ENCODE assay signal across 8 cellular contexts in the genomic region with DNA sequence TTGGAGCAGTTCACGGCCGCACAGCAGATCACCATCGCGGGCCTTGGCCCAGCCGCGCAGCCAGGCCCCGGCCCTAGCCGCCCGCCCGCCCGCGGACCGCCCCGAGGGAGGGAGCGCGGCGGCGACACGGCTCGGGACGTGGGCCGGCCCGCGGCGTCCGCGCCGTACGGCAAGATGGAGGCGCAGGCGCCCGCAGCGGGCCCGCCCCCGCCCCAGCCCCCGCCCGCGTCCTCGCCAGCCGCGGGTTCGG. TPM values are rescaled to one million over a fixed set of nuclear protein-coding genes. Genes with fewer than 3 reads are reported as not detected.
DNase-seq lines count a peak whose midpoint lies in the region; ATAC-seq and TF ChIP-seq lines count a peak whose summit lies in the region.

A gene with protein sequence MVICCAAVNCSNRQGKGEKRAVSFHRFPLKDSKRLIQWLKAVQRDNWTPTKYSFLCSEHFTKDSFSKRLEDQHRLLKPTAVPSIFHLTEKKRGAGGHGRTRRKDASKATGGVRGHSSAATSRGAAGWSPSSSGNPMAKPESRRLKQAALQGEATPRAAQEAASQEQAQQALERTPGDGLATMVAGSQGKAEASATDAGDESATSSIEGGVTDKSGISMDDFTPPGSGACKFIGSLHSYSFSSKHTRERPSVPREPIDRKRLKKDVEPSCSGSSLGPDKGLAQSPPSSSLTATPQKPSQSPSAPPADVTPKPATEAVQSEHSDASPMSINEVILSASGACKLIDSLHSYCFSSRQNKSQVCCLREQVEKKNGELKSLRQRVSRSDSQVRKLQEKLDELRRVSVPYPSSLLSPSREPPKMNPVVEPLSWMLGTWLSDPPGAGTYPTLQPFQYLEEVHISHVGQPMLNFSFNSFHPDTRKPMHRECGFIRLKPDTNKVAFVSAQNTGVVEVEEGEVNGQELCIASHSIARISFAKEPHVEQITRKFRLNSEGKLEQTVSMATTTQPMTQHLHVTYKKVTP (minus strand): TSS at position 176 of the 250 bp plus-strand sequence. CDS start 141 bp downstream, at position 35.

- under 1% methylated on average over 40 of the region's 42 CpGs for WGBS in thymus

- H3K36me3 Mint-ChIP-seq in CD8-positive, alpha-beta T cell: peaks cover 26% of the 10 kb centered on the region
- H3K36me3 Mint-ChIP-seq in mesothelial cell of epicardium: peaks cover 19% of the 10 kb centered on the region

- intact Hi-C loops in CD8-positive, alpha-beta T cell (cut with DNase I, micrococcal nuclease): loop anchor here (1.0 to 5.0 kb wide), 11 partner anchors 19 to 321 kb away; partner anchors contain the start of genes FARP2 (in 2 of the 2), STK25 (in 2 of the 2), DTYMK (in 1 of the 2) and ING5 (in 1 of the 2)

- CTCF ChIA-PET in CD8-positive, alpha-beta T cell (lab: Charles Lee): no interaction called here

- ATAC-seq in CD8-positive, alpha-beta T cell: peak; percentile 65
- ATAC-seq in GM19351 (IDR thresholded peaks at IDR 0.05; ENCODE audit: unreplicated experiment) (peak; percentile 47), HG03378 (IDR thresholded peaks at IDR 0.05; ENCODE audit: unreplicated experiment) (peak; percentile 10)

- H3K36me3 ChIP-seq in CD8-positive, alpha-beta T cell (ENCODE audit: insufficient read depth, low read length): peaks cover 11% of the 10 kb centered on the region
- peaks cover 24% of the 10 kb centered on the region for H3K36me3 ChIP-seq in thymus (ENCODE audit: control insufficient read depth, insufficient read depth)

- peak within 1 kb of the TSS; percentile 80 for H3K27ac ChIP-seq in CD8-positive, alpha-beta T cell (ENCODE audit: low read depth, low read length)
- H3K27ac ChIP-seq in thymus (ENCODE audit: low read depth): peak within 1 kb of the TSS; percentile 98

- peaks cover 52% of the 10 kb centered on the region for H3K4me1 Mint-ChIP-seq in CD8-positive, alpha-beta T cell (ENCODE audit: low read depth)
- H3K4me1 Mint-ChIP-seq in mesothelial cell of epicardium: peaks cover 23% of the 10 kb centered on the region

- DNase-seq in CD8-positive, alpha-beta T cell: peak in 3 of 7 experiments; percentile 37 to 54 (median 41)
- peak; percentile 78 for DNase-seq in T1000 (lab: John Stamatoyannopoulos, UW)
- peak; percentile 38 for DNase-seq in effector CD8-positive, alpha-beta T cell (lab: John Stamatoyannopoulos, UW)
- peak in 1 of 2 experiments; percentile 77 for DNase-seq in mesothelial cell of epicardium (ENCODE audit: low spot score in 2 of 2, unreplicated experiment in 2 of 2)
- no peak for DNase-seq in SW 1271 (lab: John Stamatoyannopoulos, UW)

- peak within 1 kb of the TSS; percentile 89 for H3K4me3 Mint-ChIP-seq in CD8-positive, alpha-beta T cell
- peak within 1 kb of the TSS; percentile 91 for H3K4me3 Mint-ChIP-seq in mesothelial cell of epicardium

- H3K9me3 Mint-ChIP-seq in CD8-positive, alpha-beta T cell: no peaks in the 10 kb centered on the region
- no peaks in the 10 kb centered on the region for H3K9me3 Mint-ChIP-seq in mesothelial cell of epicardium

- H3K27ac Mint-ChIP-seq in CD8-positive, alpha-beta T cell: peak within 1 kb of the TSS; percentile 92
- H3K27ac Mint-ChIP-seq in mesothelial cell of epicardium: peak within 1 kb of the TSS; percentile 96

- no peaks in the 10 kb centered on the region for H3K27me3 ChIP-seq in CD8-positive, alpha-beta T cell (ENCODE audit: insufficient read depth, low read length)
- no peaks in the 10 kb centered on the region for H3K27me3 ChIP-seq in thymus (ENCODE audit: control insufficient read depth, insufficient read depth)

- POLR2A ChIA-PET in CD8-positive, alpha-beta T cell (lab: Charles Lee): interaction anchor here (1.0 to 1.8 kb wide), 3 partner anchors 19 to 529 kb away, joined by 3 to 5 read pairs (median 3); partner anchors contain the start of gene DTYMK

- H3K27me3 Mint-ChIP-seq in CD8-positive, alpha-beta T cell (ENCODE audit: low read depth): no peaks in the 10 kb centered on the region
- H3K27me3 Mint-ChIP-seq in mesothelial cell of epicardium (ENCODE audit: low read depth): no peaks in the 10 kb centered on the region

- no peak for TF ChIP-seq CTCF in CD8-positive, alpha-beta T cell (IDR thresholded peaks at IDR 0.05)
- no peak for TF ChIP-seq CTCF in mesothelial cell of epicardium (IDR thresholded peaks at IDR 0.05; ENCODE audit: unreplicated experiment)

- H3K9me3 ChIP-seq in CD8-positive, alpha-beta T cell (ENCODE audit: low read length): no peaks in the 10 kb centered on the region
- peaks cover 3% of the 10 kb centered on the region for H3K9me3 ChIP-seq in thymus (ENCODE audit: control insufficient read depth)

- H3K4me1 ChIP-seq in CD8-positive, alpha-beta T cell (ENCODE audit: insufficient read depth, low read length): peaks cover 37% of the 10 kb centered on the region
- H3K4me1 ChIP-seq in thymus (ENCODE audit: control insufficient read depth, insufficient read depth, low read length): peaks cover 11% of the 10 kb centered on the region

- peak within 1 kb of the TSS; percentile 95 for H3K4me3 ChIP-seq in CD8-positive, alpha-beta T cell (ENCODE audit: low read depth, low read length)
- peak within 1 kb of the TSS; percentile 98 for H3K4me3 ChIP-seq in thymus (ENCODE audit: low read length)

RNA-seq across cellular contexts. Expression of the gene that starts here (rescaled TPM):
- total RNA-seq in CD8-positive, alpha-beta T cell: 10 to 100 TPM; 19.5 to 24.3 TPM
- total RNA-seq in mesothelial cell of epicardium: 45.7 to 51.5 TPM (median 50.1 TPM) in 3 replicates
- 34.0 TPM for polyA plus RNA-seq in thymus

Comparison
In these comparisons a context has a peak if more than half of its experiments do, and no peak if none do; other contexts are left out.
1. ATAC-seq: peak in every context shown above with its lines; median percentile 65 in CD8-positive, alpha-beta T cell; 47 in GM19351; 10 in HG03378.
2. DNase-seq: peak in T1000 (single experiment) and effector CD8-positive, alpha-beta T cell (single experiment); none in SW 1271 (0 of 2).